ENCODE assay signal across 10 cellular contexts in genomic region chr15:92625297-92625980, GRCh38. TPM values are rescaled to one million over a fixed set of nuclear protein-coding genes. Genes with fewer than 3 reads are reported as not detected.
DNase-seq lines count a peak whose midpoint lies in the region; ATAC-seq and TF ChIP-seq lines count a peak whose summit lies in the region.
"Had no signal": no experiment of that assay in that cellular context is flagged by ENCODE, and none has a peak within 500 bp of the region (broad histone marks: within the 10 kb centered on the region; RNA-seq: fewer than 3 reads in every experiment).

No MANE protein-coding gene starts in this region.

- H3K36me3 ChIP-seq in body of pancreas (replicated peaks in 1 of 2; ENCODE audit: insufficient read depth in 1 of 2, low read depth in 2 of 2) = no peaks in the 10 kb centered on the region

- no peaks in the 10 kb centered on the region for H3K9me3 ChIP-seq in body of pancreas

- peak; percentile 82 to 86 for ATAC-seq in activated T-cell treated with anti-CD3 and anti-CD28 coated beads, Interleukin-2, amount 50 U/mL, for 4 hours
- peak; percentile 77 for ATAC-seq in HG03097 (IDR thresholded peaks at IDR 0.05; ENCODE audit: low FRiP score, unreplicated experiment)
- ATAC-seq in body of pancreas = peak; percentile 59

- peaks cover 53% of the 10 kb centered on the region for H3K4me1 ChIP-seq in body of pancreas
- H3K4me1 ChIP-seq: parathyroid adenoma had no signal

- intact Hi-C loops in body of pancreas (cut with DNase I) = no loop called here

- H3K9me3 Mint-ChIP-seq in activated T-cell treated with anti-CD3 and anti-CD28 coated beads, Interleukin-2, amount 50 U/mL, for 4 hours = no peaks in the 10 kb centered on the region
- H3K9me3 Mint-ChIP-seq: activated B cell treated with CpG ODN at 0.5 μM for 24 hours had no signal

- TF ChIP-seq CTCF in body of pancreas (IDR thresholded peaks at IDR 0.05) = peak in 3 of 7 experiments; percentile 8 to 23 (median 15)
- no peak for TF ChIP-seq CTCF in retinal pigment epithelial cell (conservative IDR thresholded peaks at IDR 0.05; ENCODE audit: low read depth, low read length)

- TF ChIP-seq POLR2A in body of pancreas (IDR thresholded peaks at IDR 0.05) = no peak

- H3K27ac ChIP-seq in body of pancreas = peak overlapping the region; percentile 66 to 82 (median 74)
- H3K27ac ChIP-seq: parathyroid adenoma had no signal

- no peak overlapping the region for H3K4me3 ChIP-seq in body of pancreas
- H3K4me3 ChIP-seq in retinal pigment epithelial cell (ENCODE audit: low read length) = no peak overlapping the region

- no peak for DNase-seq in activated T-cell treated with anti-CD3 and anti-CD28 coated beads, Interleukin-2, amount 50 U/mL, for 4 hours
- no peak for DNase-seq in activated T-cell treated with anti-CD3 and anti-CD28 coated beads for 4 hours
- DNase-seq in body of pancreas = peak in 2 of 4 donors; percentile 1 to 38
- peak; percentile 68 for DNase-seq in retinal pigment epithelial cell (ENCODE audit: low read depth)
- DNase-seq in DMS79 treated with DMSO at 0.1 percent for 48 hours (lab: John Stamatoyannopoulos, UW) = no peak
- DNase-seq in ureter (ENCODE audit: low spot score) = no peak
- DNase-seq in NCI-H1417 (lab: John Stamatoyannopoulos, UW) = no peak
- DNase-seq: activated B cell treated with CpG ODN at 0.5 μM for 24 hours had no signal

- peaks cover 6% of the 10 kb centered on the region for H3K4me1 Mint-ChIP-seq in activated T-cell treated with anti-CD3 and anti-CD28 coated beads, Interleukin-2, amount 50 U/mL, for 4 hours (ENCODE audit: low read depth)
- H3K4me1 Mint-ChIP-seq: activated B cell treated with CpG ODN at 0.5 μM for 24 hours had no signal

- H3K27me3 ChIP-seq in body of pancreas = no peaks in the 10 kb centered on the region

- H3K27me3 Mint-ChIP-seq in activated T-cell treated with anti-CD3 and anti-CD28 coated beads, Interleukin-2, amount 50 U/mL, for 4 hours (ENCODE audit: low read depth) = peaks cover 5% of the 10 kb centered on the region
- H3K27me3 Mint-ChIP-seq: activated B cell treated with CpG ODN at 0.5 μM for 24 hours had no signal

- no peaks in the 10 kb centered on the region for H3K36me3 Mint-ChIP-seq in activated T-cell treated with anti-CD3 and anti-CD28 coated beads, Interleukin-2, amount 50 U/mL, for 4 hours (ENCODE audit: insufficient read depth)

- WGBS in body of pancreas, 2 donors = 40 to 41% methylated on average over 3 of the region's 3 CpGs

- no peak overlapping the region for H3K4me3 Mint-ChIP-seq in activated T-cell treated with anti-CD3 and anti-CD28 coated beads, Interleukin-2, amount 50 U/mL, for 4 hours
- H3K4me3 Mint-ChIP-seq: activated B cell treated with CpG ODN at 0.5 μM for 24 hours had no signal

RNA-seq across cellular contexts. Expression of gene FAM174B, which starts 30.1 kb away (rescaled TPM):
- 1 to 10 TPM; 2.7 to 6.2 (median 3.6) TPM for total RNA-seq in activated T-cell treated with anti-CD3 and anti-CD28 coated beads, Interleukin-2, amount 50 U/mL, for 4 hours
- total RNA-seq in body of pancreas (10 to 100 TPM; 51.4 to 59.9 TPM), ureter (208 TPM)

Comparison
In these comparisons a context has a peak if more than half of its experiments do, and no peak if none do; other contexts are left out.
1. RNA of gene FAM174B, which starts 30.1 kb away (total RNA-seq): 208 TPM in ureter (single experiment) and 51.4 to 59.9 TPM in body of pancreas; 2.7 to 6.2 TPM in activated T-cell treated with anti-CD3 and anti-CD28 coated beads, Interleukin-2, amount 50 U/mL, for 4 hours; every median in the first group is over 4 times any median in the second.
2. Peak in every context shown above with its lines, with median percentiles within 50 percentile points of each other: ATAC-seq.